In genomic region chr14:23977216-23977615, GRCh38 we compare ENCODE assay signal across 8 cellular contexts. TPM values are rescaled to one million over a fixed set of nuclear protein-coding genes. Genes with fewer than 3 reads are reported as not detected.
DNase-seq lines count a peak whose midpoint lies in the region; ATAC-seq, FAIRE-seq and TF ChIP-seq lines count a peak whose summit lies in the region.
"Not testable (repeated sequence)": the region's sequence is repeated elsewhere in the genome, so short reads cannot be mapped to it uniquely, and the experiment has no call there.

No MANE protein-coding gene starts in this region.

- H3K4me3 ChIP-seq in OCI-LY7 (ENCODE audit: low read depth, low read length, poor library complexity, severe bottlenecking); H1 (ENCODE audit: extremely low read depth in 1 of 4, insufficient read depth in 2 of 4, low read depth in 3 of 4, low read length in 4 of 4); keratinocyte (ENCODE audit: control insufficient read depth in 2 of 3, extremely low read depth in 1 of 3, insufficient read depth in 2 of 3, low read depth in 1 of 3, low read length in 3 of 3); neural cell (ENCODE audit: low read length); upper lobe of right lung: not testable (repeated sequence)

- H2AFZ ChIP-seq in OCI-LY7 (ENCODE audit: low read length); H1 (ENCODE audit: low read length); keratinocyte (ENCODE audit: control insufficient read depth, low read length); neural cell (ENCODE audit: low read depth, low read length): not testable (repeated sequence)

- not testable (repeated sequence) for H3K9me1 ChIP-seq in keratinocyte (ENCODE audit: control insufficient read depth, extremely low read depth, insufficient read depth, low read length)

- H3K79me2 ChIP-seq in OCI-LY7 (ENCODE audit: insufficient read depth, low read depth, low read length); H1 (ENCODE audit: control insufficient read depth in 1 of 2, insufficient read depth in 2 of 2, low read length in 2 of 2); keratinocyte (ENCODE audit: control insufficient read depth, insufficient read depth, low read length); neural cell (replicated peaks; ENCODE audit: insufficient read depth, low read length): not testable (repeated sequence)

- not testable (repeated sequence) for H3K23ac ChIP-seq in H1 (ENCODE audit: insufficient read length)

- not testable (repeated sequence) for H3K4me1 ChIP-seq in OCI-LY7 (ENCODE audit: insufficient read depth, low read length, poor library complexity, severe bottlenecking); H1 (replicated peaks in 1 of 4; ENCODE audit: control insufficient read depth in 3 of 4, insufficient read depth in 4 of 4, low read length in 3 of 4); keratinocyte (ENCODE audit: control insufficient read depth, extremely low read depth, insufficient read depth, low read length); upper lobe of right lung

- not testable (repeated sequence) for H3K56ac ChIP-seq in H1 (replicated peaks; ENCODE audit: insufficient read length, low read depth, low read length)

- H3K9me3 Mint-ChIP-seq in activated CD4-positive, alpha-beta T cell treated with anti-CD3 and anti-CD28 coated beads, Interleukin-2, amount 10 ng/mL, durations not matched to agents 24 days and 14 days: peaks cover 13% of the 10 kb centered on the region

- ATAC-seq in upper lobe of right lung: peak; percentile 89

- not testable (repeated sequence) for H3K4me1 Mint-ChIP-seq in activated CD4-positive, alpha-beta T cell treated with anti-CD3 and anti-CD28 coated beads, Interleukin-2, amount 10 ng/mL, durations not matched to agents 24 days and 14 days

- H3K4ac ChIP-seq in H1 (replicated peaks; ENCODE audit: insufficient read length, low read depth, low read length): not testable (repeated sequence)

- H3K18ac ChIP-seq in H1 (ENCODE audit: extremely low read depth, low read length): not testable (repeated sequence)

- peak; percentile 75 for FAIRE-seq in H54 (lab: Jason Lieb, UNC)
- peak; percentile 71 for FAIRE-seq in H1 (lab: Jason Lieb, UNC)
- not testable (repeated sequence) for FAIRE-seq in keratinocyte (lab: Jason Lieb, UNC)

- H3K36me3 Mint-ChIP-seq in activated CD4-positive, alpha-beta T cell treated with anti-CD3 and anti-CD28 coated beads, Interleukin-2, amount 10 ng/mL, durations not matched to agents 24 days and 14 days (ENCODE audit: low read depth): peaks cover 23% of the 10 kb centered on the region

- not testable (repeated sequence) for TF ChIP-seq RAD21 in H1 (IDR thresholded peaks at IDR 0.05 in 1 of 2, conservative IDR thresholded peaks at IDR 0.05 in 1 of 2; ENCODE audit: low read depth in 2 of 2, low read length in 2 of 2); neural cell (conservative IDR thresholded peaks at IDR 0.05)

- not testable (repeated sequence) for H3K9ac ChIP-seq in H1 (replicated peaks in 1 of 4; ENCODE audit: extremely low read depth in 1 of 4, low read depth in 3 of 4, low read length in 3 of 4); keratinocyte (ENCODE audit: control insufficient read depth, extremely low read depth, insufficient read depth, low read length); neural cell (ENCODE audit: low read length)

- 65% methylated on average over 3 of the region's 3 CpGs; no CpG with 5 or more reads in 1 of the 2 experiments for WGBS in H1 (ENCODE audit: extremely low coverage in 1 of 2, insufficient coverage in 1 of 2, insufficient read length in 1 of 2, insufficient replicate concordance in 2 of 2, low coverage in 1 of 2, low lambda C conversion rate in 2 of 2, missing lambda C conversion rate in 1 of 2), 2 experiments

- CTCF ChIA-PET in OCI-LY7 (lab: Charles Lee; ENCODE audit: unreplicated experiment): interaction anchor here (0.5 kb wide), 1 partner anchor 11 kb away, joined by 3 read pairs; the partner anchor contains the start of gene DHRS4L2
- CTCF ChIA-PET in H1 (lab: Charles Lee; ENCODE audit: partially characterized antibody): interaction anchor here (0.7 to 1.2 kb wide), 5 partner anchors 61 to 363 kb away, joined by 3 to 4 read pairs (median 3); no protein-coding TSS in a partner anchor

- not testable (repeated sequence) for H4K91ac ChIP-seq in H1 (replicated peaks; ENCODE audit: insufficient read length, low read length)

- H3K9me3 ChIP-seq in OCI-LY7 (ENCODE audit: low read length); H1 (ENCODE audit: insufficient read depth in 2 of 2, low read depth in 1 of 2, low read length in 1 of 2); keratinocyte (ENCODE audit: control insufficient read depth, low read depth, low read length); neural cell (ENCODE audit: low read length); upper lobe of right lung: not testable (repeated sequence)

- BruUV-seq in OCI-LY7 (replicated peaks; lab: Mats Ljungman, UMichigan): not testable (repeated sequence)

- H3K27me3 Mint-ChIP-seq in activated CD4-positive, alpha-beta T cell treated with anti-CD3 and anti-CD28 coated beads, Interleukin-2, amount 10 ng/mL, durations not matched to agents 24 days and 14 days: not testable (repeated sequence)

- H4K8ac ChIP-seq in H1 (ENCODE audit: extremely low read depth, insufficient read depth, low read length): not testable (repeated sequence)

- H2BK5ac ChIP-seq in H1 (ENCODE audit: low read depth, low read length): not testable (repeated sequence)

- not testable (repeated sequence) for H3K4me3 Mint-ChIP-seq in activated CD4-positive, alpha-beta T cell treated with anti-CD3 and anti-CD28 coated beads, Interleukin-2, amount 10 ng/mL, durations not matched to agents 24 days and 14 days

- dilution Hi-C loops in keratinocyte (cut with MboI; ENCODE audit: extremely low pct_ligation_motif_present, low sequenced_read_pairs): not testable (repeated sequence)

- intact Hi-C loops in OCI-LY7 (cut with micrococcal nuclease; ENCODE audit: unreplicated experiment): loop anchor here (1.0 kb wide), 1 partner anchor 113 kb away; no protein-coding TSS in a partner anchor
- intact Hi-C loops in activated CD4-positive, alpha-beta T cell treated with anti-CD3 and anti-CD28 coated beads, Interleukin-2, amount 10 ng/mL, durations not matched to agents 24 days and 14 days (cut with micrococcal nuclease); upper lobe of right lung (cut with DNase I): not testable (repeated sequence)

- H3K14ac ChIP-seq in H1 (ENCODE audit: insufficient read length): not testable (repeated sequence)

- H3K27me3 ChIP-seq in H1 (replicated peaks in 1 of 4; ENCODE audit: control insufficient read depth in 3 of 4, extremely low read depth in 1 of 4, insufficient read depth in 3 of 4, low read length in 3 of 4); keratinocyte (ENCODE audit: control insufficient read depth, extremely low read depth, insufficient read depth, low read length); neural cell (ENCODE audit: insufficient read depth, low read depth, low read length); upper lobe of right lung: not testable (repeated sequence)

- not testable (repeated sequence) for H2BK15ac ChIP-seq in H1 (ENCODE audit: low read length)

- H3K23me2 ChIP-seq in H1 (ENCODE audit: low read depth, low read length): not testable (repeated sequence)

- not testable (repeated sequence) for TF ChIP-seq POLR2A in H54 (IDR thresholded peaks at IDR 0.05; ENCODE audit: low read depth, low read length); H1 (IDR thresholded peaks at IDR 0.05; ENCODE audit: control extremely low read depth in 1 of 2, low read depth in 2 of 2, low read length in 2 of 2)

- TF ChIP-seq CTCF in OCI-LY7 (conservative IDR thresholded peaks at IDR 0.05; ENCODE audit: low read length) (peak; percentile 60), H1 (IDR thresholded peaks at IDR 0.05; ENCODE audit: control extremely low read depth in 1 of 3, insufficient read depth in 1 of 3, low read depth in 1 of 3, low read length in 3 of 3) (peak in 2 of 3 experiments; percentile 6 to 19; a peak in 2 of 4 replicates), keratinocyte (optimal IDR thresholded peaks at IDR 0.05 in 1 of 3, IDR thresholded peaks at IDR 0.05 in 1 of 3, conservative IDR thresholded peaks at IDR 0.05 in 1 of 3; ENCODE audit: extremely low read depth in 1 of 3, insufficient read depth in 2 of 3, low read length in 3 of 3) (peak in 2 of 3 experiments; percentile 9 to 16), neural cell (IDR thresholded peaks at IDR 0.05; ENCODE audit: poor library complexity, severe bottlenecking) (peak; percentile 18), upper lobe of right lung (IDR thresholded peaks at IDR 0.05) (peak; percentile 36)

- not testable (repeated sequence) for H3K9me2 ChIP-seq in OCI-LY7 (ENCODE audit: insufficient read depth, low read length); neural cell (ENCODE audit: insufficient read depth, low read length)

- H3K36me3 ChIP-seq in OCI-LY7 (ENCODE audit: insufficient read depth, low read length); H1 (ENCODE audit: control insufficient read depth in 2 of 4, insufficient read depth in 4 of 4, low read length in 3 of 4); keratinocyte (ENCODE audit: control insufficient read depth in 2 of 2, extremely low read depth in 1 of 2, insufficient read depth in 2 of 2, low read length in 2 of 2); neural cell (ENCODE audit: insufficient read depth, low read length); upper lobe of right lung: not testable (repeated sequence)

- not testable (repeated sequence) for H2BK120ac ChIP-seq in H1 (replicated peaks; ENCODE audit: low read depth, low read length)

- not testable (repeated sequence) for TF ChIP-seq EP300 in H1 (IDR thresholded peaks at IDR 0.05; ENCODE audit: borderline replicate concordance in 1 of 2, low read depth in 2 of 2, low read length in 2 of 2); neural cell (conservative IDR thresholded peaks at IDR 0.05; ENCODE audit: poor library complexity, severe bottlenecking)

- H2BK20ac ChIP-seq in H1 (ENCODE audit: low read length): not testable (repeated sequence)

- H2BK12ac ChIP-seq in H1 (ENCODE audit: low read depth, low read length): not testable (repeated sequence)

- not testable (repeated sequence) for H3K27ac Mint-ChIP-seq in activated CD4-positive, alpha-beta T cell treated with anti-CD3 and anti-CD28 coated beads, Interleukin-2, amount 10 ng/mL, durations not matched to agents 24 days and 14 days

- H3F3A ChIP-seq in neural cell (ENCODE audit: insufficient read depth, low read length, poor library complexity, severe bottlenecking): not testable (repeated sequence)

- H3K79me1 ChIP-seq in H1 (ENCODE audit: low read depth, low read length): not testable (repeated sequence)

- H3K27ac ChIP-seq in OCI-LY7 (ENCODE audit: low read depth, low read length, poor library complexity, severe bottlenecking); H1 (ENCODE audit: low read depth, low read length); keratinocyte (ENCODE audit: control insufficient read depth, insufficient read depth, low read length); neural cell (ENCODE audit: low read length); upper lobe of right lung: not testable (repeated sequence)

- POLR2A ChIA-PET in OCI-LY7 (lab: Charles Lee); H1 (lab: Charles Lee; ENCODE audit: partially characterized antibody): not testable (repeated sequence)

- not testable (repeated sequence) for H3K4me2 ChIP-seq in OCI-LY7 (ENCODE audit: low read length); H1 (ENCODE audit: insufficient read depth in 1 of 2, low read depth in 2 of 2, low read length in 2 of 2); keratinocyte (ENCODE audit: control insufficient read depth, extremely low read depth, insufficient read depth, low read depth, low read length); neural cell (ENCODE audit: low read length)

- H2AK5ac ChIP-seq in H1 (ENCODE audit: low read depth, low read length): not testable (repeated sequence)

- peak; percentile 13 for DNase-seq in COLO668 (lab: John Stamatoyannopoulos, UW; ENCODE audit: unreplicated experiment)
- not testable (repeated sequence) for DNase-seq in H54 (ENCODE audit: insufficient read length, low spot score); H1 (ENCODE audit: low read depth in 1 of 2, low spot score in 2 of 2); keratinocyte (ENCODE audit: low read depth, low spot score); upper lobe of right lung
- peak; percentile 26 for DNase-seq in OCI-LY7 (ENCODE audit: low spot score)
- DNase-seq in activated CD4-positive, alpha-beta T cell treated with anti-CD3 and anti-CD28 coated beads, Interleukin-2, amount 10 ng/mL, durations not matched to agents 24 days and 14 days: peak; percentile 66

- not testable (repeated sequence) for H4K20me1 ChIP-seq in OCI-LY7 (ENCODE audit: insufficient read depth, low read length); H1 (replicated peaks in 1 of 2; ENCODE audit: control insufficient read depth in 1 of 2, insufficient read depth in 2 of 2, low read length in 2 of 2); keratinocyte (ENCODE audit: control insufficient read depth, extremely low read depth, insufficient read depth, low read length); neural cell (ENCODE audit: insufficient read depth)

- not testable (repeated sequence) for H4K5ac ChIP-seq in H1 (ENCODE audit: insufficient read length, low read depth, low read length)

RNA-seq across cellular contexts. Expression of gene DHRS4L2, which starts 11.5 kb away (rescaled TPM):
- 12.9 and 24.2 TPM in 2 replicates for total RNA-seq in OCI-LY7 (2014; rRNA removed; shearing (Covaris generic))
- 18.6 and 18.8 TPM in 2 replicates for total RNA-seq in OCI-LY7 (2022)
- total RNA-seq in activated CD4-positive, alpha-beta T cell treated with anti-CD3 and anti-CD28 coated beads, Interleukin-2, amount 10 ng/mL, durations not matched to agents 24 days and 14 days: 22.1 and 22.5 TPM in 2 replicates
- 15.2 and 15.4 TPM in 2 replicates for total RNA-seq in H1 (2021; fragmentation: NEBNext Ultra II Directional; extraction: Animal tissue kit (Norgen Biotek cat#: 25700))
- polyA plus RNA-seq in H1 (2011; rRNA removed): 12.3 and 14.2 TPM in 2 replicates
- 8.7 TPM for polyA plus RNA-seq in H1 (2011; cell fraction: cytosol; rRNA removed)
- polyA plus RNA-seq in H1 (2011; cell fraction: nucleus; rRNA removed): 9.5 TPM
- 14.7 to 18.7 TPM (median 15.8 TPM) in 4 replicates for polyA plus RNA-seq in H1 (2012, experiment 1 of 2)
- 14.5 TPM for polyA plus RNA-seq in H1 (2012, experiment 2 of 2)
- polyA plus RNA-seq in H1 (2013, experiment 1 of 2): 14.0 TPM
- polyA plus RNA-seq in H1 (2013, experiment 2 of 2): 13.1 TPM
- polyA minus RNA-seq in H1 (2011; rRNA and poly(A)+ RNA removed): 6.6 and 9.1 TPM in 2 replicates
- 4.7 TPM for polyA minus RNA-seq in H1 (2011; cell fraction: cytosol; rRNA and poly(A)+ RNA removed)
- polyA minus RNA-seq in H1 (2011; cell fraction: nucleus; rRNA and poly(A)+ RNA removed): 6.4 TPM
- polyA plus RNA-seq in keratinocyte: 16.3 to 22.8 TPM (median 18.1 TPM) in 3 replicates
- polyA plus RNA-seq in keratinocyte (2011; ENCODE audit: low read depth): 33.9 TPM
- 22.6 and 27.3 TPM in 2 replicates for polyA plus RNA-seq in keratinocyte (2011; cell fraction: cytosol; rRNA removed)
- polyA plus RNA-seq in keratinocyte (2011; cell fraction: nucleus; rRNA removed): 15.5 and 21.7 TPM in 2 replicates
- polyA plus RNA-seq in keratinocyte (2012; ENCODE audit: low replicate concordance): 23.2 and 29.3 TPM in 2 replicates
- 13.3 to 25.3 TPM (median 15.5 TPM) in 3 replicates for polyA minus RNA-seq in keratinocyte
- polyA minus RNA-seq in keratinocyte (2011; cell fraction: cytosol; rRNA and poly(A)+ RNA removed): 33.8 TPM
- polyA minus RNA-seq in keratinocyte (2011; cell fraction: nucleus; rRNA and poly(A)+ RNA removed): 3.6 and 4.1 TPM in 2 replicates
- polyA plus RNA-seq in neural cell: 1.9 and 3.0 TPM in 2 replicates
- polyA minus RNA-seq in neural cell: 0.69 TPM in 1 of 2 replicates, not detected in the other
- 16.3 TPM for total RNA-seq in upper lobe of right lung

RNA-seq across cellular contexts. Expression of gene DHRS4, which starts 23.6 kb away (rescaled TPM):
- total RNA-seq in OCI-LY7 (2014; rRNA removed; shearing (Covaris generic)): 18.5 and 18.7 TPM in 2 replicates
- total RNA-seq in OCI-LY7 (2022) (18.8 and 19.6 TPM in 2 replicates), upper lobe of right lung (25.8 TPM)
- 17.6 and 18.2 TPM in 2 replicates for total RNA-seq in activated CD4-positive, alpha-beta T cell treated with anti-CD3 and anti-CD28 coated beads, Interleukin-2, amount 10 ng/mL, durations not matched to agents 24 days and 14 days
- total RNA-seq in H1 (2021; fragmentation: NEBNext Ultra II Directional; extraction: Animal tissue kit (Norgen Biotek cat#: 25700)): 16.2 and 19.2 TPM in 2 replicates
- polyA plus RNA-seq in H1 (2011; rRNA removed) (11.7 and 18.3 TPM in 2 replicates), keratinocyte (21.2 to 28.3 TPM (median 22.8 TPM) in 3 replicates), neural cell (7.7 and 7.8 TPM in 2 replicates)
- polyA plus RNA-seq in H1 (2011; cell fraction: cytosol; rRNA removed): 19.1 TPM
- 14.3 TPM for polyA plus RNA-seq in H1 (2011; cell fraction: nucleus; rRNA removed)
- polyA plus RNA-seq in H1 (2012, experiment 1 of 2): 10.6 to 25.8 TPM (median 21.9 TPM) in 4 replicates
- 22.5 TPM for polyA plus RNA-seq in H1 (2012, experiment 2 of 2)
- 10.7 TPM for polyA plus RNA-seq in H1 (2013, experiment 1 of 2)
- polyA plus RNA-seq in H1 (2013, experiment 2 of 2): 10.9 TPM
- polyA minus RNA-seq in H1 (2011; rRNA and poly(A)+ RNA removed): 4.4 and 4.6 TPM in 2 replicates
- polyA minus RNA-seq in H1 (2011; cell fraction: cytosol; rRNA and poly(A)+ RNA removed): 5.7 TPM
- polyA minus RNA-seq in H1 (2011; cell fraction: nucleus; rRNA and poly(A)+ RNA removed): 4.9 TPM
- polyA plus RNA-seq in keratinocyte (2011; ENCODE audit: low read depth): 64.6 TPM
- polyA plus RNA-seq in keratinocyte (2011; cell fraction: cytosol; rRNA removed): 21.7 and 34.0 TPM in 2 replicates
- polyA plus RNA-seq in keratinocyte (2011; cell fraction: nucleus; rRNA removed): 22.6 and 26.9 TPM in 2 replicates
- 33.7 and 37.3 TPM in 2 replicates for polyA plus RNA-seq in keratinocyte (2012; ENCODE audit: low replicate concordance)
- polyA minus RNA-seq in keratinocyte (6.1 to 10.1 TPM (median 9.5 TPM) in 3 replicates), neural cell (3.2 and 4.6 TPM in 2 replicates)
- polyA minus RNA-seq in keratinocyte (2011; cell fraction: cytosol; rRNA and poly(A)+ RNA removed): 17.8 TPM
- polyA minus RNA-seq in keratinocyte (2011; cell fraction: nucleus; rRNA and poly(A)+ RNA removed): 4.7 and 5.0 TPM in 2 replicates
